Comparison of ENCODE assay signal across 33 cellular contexts in the genomic region with DNA sequence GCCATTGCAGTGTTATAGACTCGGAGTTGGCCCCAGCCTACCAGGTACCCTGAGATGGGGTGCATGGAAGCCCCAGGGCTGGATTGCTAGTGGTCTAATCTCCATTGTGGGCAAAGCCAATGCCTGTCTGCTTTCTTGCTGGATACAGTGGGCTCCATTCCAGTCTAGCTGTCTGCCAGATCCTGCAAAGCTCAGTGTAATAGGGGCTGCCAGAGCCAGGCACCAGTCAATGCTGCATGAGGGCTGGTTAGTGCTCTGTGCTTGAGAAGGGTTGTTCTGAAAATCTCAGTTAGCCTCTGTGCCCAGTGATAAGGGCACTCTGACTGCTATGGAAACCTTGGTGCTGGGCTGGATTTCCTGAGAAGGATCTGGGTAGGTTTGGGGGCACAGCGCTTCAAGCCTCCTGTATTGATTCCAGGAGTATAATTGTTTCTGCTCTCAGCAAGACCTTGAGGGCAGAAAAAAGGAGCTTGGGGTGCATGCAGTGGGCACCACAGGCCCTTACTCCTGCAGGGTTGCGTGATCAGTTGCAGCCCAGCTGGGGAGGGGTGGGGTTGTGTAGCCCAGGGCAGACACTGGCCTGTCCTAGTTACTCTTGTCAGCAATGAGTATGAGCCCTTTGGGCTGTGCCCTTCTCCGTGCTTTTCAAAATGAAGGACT. TPM values are rescaled to one million over a fixed set of nuclear protein-coding genes. Genes with fewer than 3 reads are reported as not detected.
"Had no signal": no experiment of that assay in that cellular context is flagged by ENCODE, and none has a peak within 500 bp of the region (broad histone marks: within the 10 kb centered on the region; RNA-seq: fewer than 3 reads in every experiment).

No MANE protein-coding gene starts in this region.

- DNase-seq: dermis blood vessel endothelial cell; effector memory CD4-positive, alpha-beta T cell; erythroblast; esophagus squamous epithelium; foreskin melanocyte; glutamatergic neuron; hypothalamus; immature natural killer cell; islet precursor cell; kidney glomerular epithelial cell; left colon; mesenchymal stem cell; midbrain; naive thymus-derived CD4-positive, alpha-beta T cell; nucleus accumbens; posterior cingulate gyrus; psoas muscle; right lobe of liver; small intestine; stimulated activated CD4-positive, alpha-beta T cell treated with anti-CD3 and anti-CD28 coated beads, Interleukin-15, amount 100 ng/mL, for 24 hours; stimulated activated CD4-positive, alpha-beta T cell treated with anti-CD3 and anti-CD28 coated beads, Interleukin-4, amount 100 ng/mL, for 1 hour; stimulated activated CD8-positive, alpha-beta memory T cell treated with anti-CD3 and anti-CD28 coated beads, Interleukin-4, amount 100 ng/mL, for 48 hours; stimulated activated naive CD4-positive, alpha-beta T cell; stimulated activated naive CD8-positive, alpha-beta T cell treated with anti-CD3 and anti-CD28 coated beads, Interleukin-15, amount 100 ng/mL, for 72 hours; transverse colon; upper lobe of right lung; uterus had no signal

- H3K36me3 ChIP-seq: esophagus squamous epithelium, neural progenitor cell, right lobe of liver, suprapubic skin, transverse colon, upper lobe of right lung, uterus had no signal

- H3K4me2 ChIP-seq: neural progenitor cell had no signal

- H3K27me3 ChIP-seq: neural progenitor cell, right lobe of liver, suprapubic skin, transverse colon, upper lobe of right lung, uterus had no signal

- H3K27ac ChIP-seq: coronary artery, esophagus squamous epithelium, neural progenitor cell, psoas muscle, right lobe of liver, suprapubic skin, transverse colon, upper lobe of right lung, uterus had no signal

- H3K4me1 ChIP-seq: neural progenitor cell, psoas muscle, right lobe of liver, suprapubic skin, upper lobe of right lung, uterus had no signal

- ATAC-seq: left colon; naive thymus-derived CD4-positive, alpha-beta T cell; psoas muscle; stimulated activated naive CD8-positive, alpha-beta T cell treated with anti-CD3 and anti-CD28 coated beads, Interleukin-15, amount 100 ng/mL, for 72 hours; upper lobe of right lung had no signal

- H3K4me3 ChIP-seq: coronary artery, esophagus squamous epithelium, lung, neural progenitor cell, psoas muscle, right lobe of liver, suprapubic skin, transverse colon, upper lobe of right lung, uterus had no signal

- H2AFZ ChIP-seq: neural progenitor cell had no signal

- H3K9me3 ChIP-seq: esophagus squamous epithelium, psoas muscle, right lobe of liver, suprapubic skin, transverse colon, upper lobe of right lung, uterus had no signal

- H3K9ac ChIP-seq: neural progenitor cell had no signal

RNA-seq across cellular contexts. Expression of a gene that starts 19.1 kb away (rescaled TPM):
- total RNA-seq: endothelial cell of umbilical vein, osteocyte had no signal
